1 cellular context compared by ENCODE assay signal in the genomic region with DNA sequence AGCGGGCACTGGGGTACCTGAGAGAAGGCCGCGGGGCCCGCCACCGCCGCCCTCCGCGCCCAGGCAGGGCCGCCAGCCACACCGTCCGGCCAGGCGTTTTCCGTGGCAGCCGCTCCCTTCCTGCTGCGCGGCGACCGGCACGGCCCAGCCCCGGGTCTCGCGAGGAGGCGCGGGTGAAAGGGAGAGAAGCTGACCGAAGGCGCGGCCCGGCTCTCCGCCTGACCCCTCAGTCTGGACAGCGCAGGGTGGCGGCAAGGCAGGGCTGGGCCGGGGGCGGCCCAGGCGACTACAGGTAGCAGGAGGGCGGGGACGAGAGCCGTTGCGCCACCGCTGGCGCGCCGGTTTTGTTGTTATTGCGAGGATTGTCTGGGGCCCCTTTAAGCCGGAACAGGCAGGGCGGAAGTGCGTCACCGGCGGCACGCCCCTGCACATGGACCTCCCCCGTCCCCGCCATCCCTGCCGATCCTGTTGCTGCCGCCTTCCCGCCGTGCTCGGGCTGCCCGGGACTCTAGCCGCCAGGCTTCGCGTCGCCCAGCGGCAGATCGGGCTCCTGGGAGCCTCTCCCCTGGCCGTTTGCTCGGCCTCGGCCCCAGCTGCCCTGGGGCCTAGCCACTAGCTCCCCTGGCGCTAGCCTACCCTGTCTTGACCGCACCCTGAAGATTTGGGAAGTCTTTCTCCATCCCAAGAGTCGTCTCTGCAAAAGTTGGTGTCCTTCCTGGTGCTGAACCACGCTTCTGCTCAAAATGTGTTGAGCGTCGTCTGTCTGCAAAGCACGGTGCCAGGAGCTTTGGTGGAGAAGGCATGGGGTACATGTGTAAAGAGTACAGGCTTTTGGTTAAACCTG.
TF ChIP-seq lines count a peak whose summit lies in the region.

A gene with protein sequence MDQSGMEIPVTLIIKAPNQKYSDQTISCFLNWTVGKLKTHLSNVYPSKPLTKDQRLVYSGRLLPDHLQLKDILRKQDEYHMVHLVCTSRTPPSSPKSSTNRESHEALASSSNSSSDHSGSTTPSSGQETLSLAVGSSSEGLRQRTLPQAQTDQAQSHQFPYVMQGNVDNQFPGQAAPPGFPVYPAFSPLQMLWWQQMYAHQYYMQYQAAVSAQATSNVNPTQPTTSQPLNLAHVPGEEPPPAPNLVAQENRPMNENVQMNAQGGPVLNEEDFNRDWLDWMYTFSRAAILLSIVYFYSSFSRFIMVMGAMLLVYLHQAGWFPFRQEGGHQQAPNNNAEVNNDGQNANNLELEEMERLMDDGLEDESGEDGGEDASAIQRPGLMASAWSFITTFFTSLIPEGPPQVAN (minus strand): TSS at position 352 of the 844 bp plus-strand sequence. CDS start 805 bp downstream, outside the sequence.

TF ChIP-seq in HepG2, 621 proteins besides CTCF, POLR2A, EP300 and RAD21 (continued from another document and continues in another):
- TF ChIP-seq, protein P1, sequence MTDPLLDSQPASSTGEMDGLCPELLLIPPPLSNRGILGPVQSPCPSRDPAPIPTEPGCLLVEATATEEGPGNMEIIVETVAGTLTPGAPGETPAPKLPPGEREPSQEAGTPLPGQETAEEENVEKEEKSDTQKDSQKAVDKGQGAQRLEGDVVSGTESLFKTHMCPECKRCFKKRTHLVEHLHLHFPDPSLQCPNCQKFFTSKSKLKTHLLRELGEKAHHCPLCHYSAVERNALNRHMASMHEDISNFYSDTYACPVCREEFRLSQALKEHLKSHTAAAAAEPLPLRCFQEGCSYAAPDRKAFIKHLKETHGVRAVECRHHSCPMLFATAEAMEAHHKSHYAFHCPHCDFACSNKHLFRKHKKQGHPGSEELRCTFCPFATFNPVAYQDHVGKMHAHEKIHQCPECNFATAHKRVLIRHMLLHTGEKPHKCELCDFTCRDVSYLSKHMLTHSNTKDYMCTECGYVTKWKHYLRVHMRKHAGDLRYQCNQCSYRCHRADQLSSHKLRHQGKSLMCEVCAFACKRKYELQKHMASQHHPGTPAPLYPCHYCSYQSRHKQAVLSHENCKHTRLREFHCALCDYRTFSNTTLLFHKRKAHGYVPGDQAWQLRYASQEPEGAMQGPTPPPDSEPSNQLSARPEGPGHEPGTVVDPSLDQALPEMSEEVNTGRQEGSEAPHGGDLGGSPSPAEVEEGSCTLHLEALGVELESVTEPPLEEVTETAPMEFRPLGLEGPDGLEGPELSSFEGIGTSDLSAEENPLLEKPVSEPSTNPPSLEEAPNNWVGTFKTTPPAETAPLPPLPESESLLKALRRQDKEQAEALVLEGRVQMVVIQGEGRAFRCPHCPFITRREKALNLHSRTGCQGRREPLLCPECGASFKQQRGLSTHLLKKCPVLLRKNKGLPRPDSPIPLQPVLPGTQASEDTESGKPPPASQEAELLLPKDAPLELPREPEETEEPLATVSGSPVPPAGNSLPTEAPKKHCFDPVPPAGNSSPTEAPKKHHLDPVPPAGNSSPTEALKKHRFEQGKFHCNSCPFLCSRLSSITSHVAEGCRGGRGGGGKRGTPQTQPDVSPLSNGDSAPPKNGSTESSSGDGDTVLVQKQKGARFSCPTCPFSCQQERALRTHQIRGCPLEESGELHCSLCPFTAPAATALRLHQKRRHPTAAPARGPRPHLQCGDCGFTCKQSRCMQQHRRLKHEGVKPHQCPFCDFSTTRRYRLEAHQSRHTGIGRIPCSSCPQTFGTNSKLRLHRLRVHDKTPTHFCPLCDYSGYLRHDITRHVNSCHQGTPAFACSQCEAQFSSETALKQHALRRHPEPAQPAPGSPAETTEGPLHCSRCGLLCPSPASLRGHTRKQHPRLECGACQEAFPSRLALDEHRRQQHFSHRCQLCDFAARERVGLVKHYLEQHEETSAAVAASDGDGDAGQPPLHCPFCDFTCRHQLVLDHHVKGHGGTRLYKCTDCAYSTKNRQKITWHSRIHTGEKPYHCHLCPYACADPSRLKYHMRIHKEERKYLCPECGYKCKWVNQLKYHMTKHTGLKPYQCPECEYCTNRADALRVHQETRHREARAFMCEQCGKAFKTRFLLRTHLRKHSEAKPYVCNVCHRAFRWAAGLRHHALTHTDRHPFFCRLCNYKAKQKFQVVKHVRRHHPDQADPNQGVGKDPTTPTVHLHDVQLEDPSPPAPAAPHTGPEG (CRISPR knock-in tag; IDR thresholded peaks at IDR 0.05), result no peak
- TF ChIP-seq ZNF12 (CRISPR knock-in tag; IDR thresholded peaks at IDR 0.05) (no peak; the same call in 1 of the 2 replicates), ZNF431 (CRISPR knock-in tag; IDR thresholded peaks at IDR 0.05; ENCODE audit: borderline replicate concordance, low read depth) (peak; percentile 88), ZBTB3 (CRISPR knock-in tag; IDR thresholded peaks at IDR 0.05; ENCODE audit: borderline replicate concordance, low read depth) (peak; percentile 68; the same call in 1 of the 2 replicates), SRSF4 (IDR thresholded peaks at IDR 0.05; ENCODE audit: low read depth, low read length, poor library complexity, severe bottlenecking) (no peak), MAFK (conservative IDR thresholded peaks at IDR 0.05 in 1 of 2, IDR thresholded peaks at IDR 0.05 in 1 of 2; ENCODE audit: low read length in 2 of 2) (no peak), SP4 (CRISPR knock-in tag; IDR thresholded peaks at IDR 0.05) (peak; percentile 92), DMAP1 (CRISPR knock-in tag; IDR thresholded peaks at IDR 0.05) (peak; percentile 92), ZNF549 (CRISPR knock-in tag; IDR thresholded peaks at IDR 0.05) (no peak), MXD4 (CRISPR knock-in tag; IDR thresholded peaks at IDR 0.05) (peak; percentile 83; the same call in 1 of the 2 replicates), MED8 (CRISPR knock-in tag; IDR thresholded peaks at IDR 0.05; ENCODE audit: insufficient replicate concordance) (no peak), SALL2 (CRISPR knock-in tag; IDR thresholded peaks at IDR 0.05) (peak; percentile 37; the same call in 1 of the 2 replicates), PHF20 (CRISPR knock-in tag; IDR thresholded peaks at IDR 0.05) (peak; percentile 88), SCMH1 (CRISPR knock-in tag; IDR thresholded peaks at IDR 0.05; ENCODE audit: borderline replicate concordance) (no peak), ZFP82 (CRISPR knock-in tag; IDR thresholded peaks at IDR 0.05; ENCODE audit: borderline replicate concordance) (peak; percentile 94), CBX1 (IDR thresholded peaks at IDR 0.05; ENCODE audit: low read depth) (peak; percentile 88), ZKSCAN1 (IDR thresholded peaks at IDR 0.05; ENCODE audit: low read length) (no peak), ZNF629 (CRISPR knock-in tag; conservative IDR thresholded peaks at IDR 0.05) (0 out of 2 replicates have a peak, but pooled peaks have one; percentile 6), ZNF556 (CRISPR knock-in tag; IDR thresholded peaks at IDR 0.05; ENCODE audit: borderline replicate concordance) (peak; percentile 37), NFIC (IDR thresholded peaks at IDR 0.05; ENCODE audit: low read length) (no peak), ESRRA (CRISPR knock-in tag; IDR thresholded peaks at IDR 0.05; ENCODE audit: low read depth) (no peak; the same call in 1 of the 2 replicates), ARNTL (CRISPR knock-in tag; IDR thresholded peaks at IDR 0.05) (peak; percentile 68), REL (CRISPR knock-in tag; conservative IDR thresholded peaks at IDR 0.05) (peak; percentile 84), ZNF44 (CRISPR knock-in tag; IDR thresholded peaks at IDR 0.05) (0 out of 2 replicates have a peak, but pooled peaks have one; percentile 82), JUND (CRISPR knock-in tag; IDR thresholded peaks at IDR 0.05) (peak; percentile 68; the same call in 1 of the 2 replicates), ETV5 (CRISPR knock-in tag; IDR thresholded peaks at IDR 0.05; ENCODE audit: borderline replicate concordance) (peak; percentile 67; the same call in 1 of the 2 replicates), RCOR2 (CRISPR knock-in tag; IDR thresholded peaks at IDR 0.05) (no peak), RARG (CRISPR knock-in tag; IDR thresholded peaks at IDR 0.05; ENCODE audit: low read depth) (peak; percentile 78; the same call in 1 of the 2 replicates), ZNF224 (CRISPR knock-in tag; IDR thresholded peaks at IDR 0.05) (no peak), IKZF4 (CRISPR knock-in tag; IDR thresholded peaks at IDR 0.05; ENCODE audit: borderline replicate concordance, low read depth, not compliant biosample characterization) (peak; percentile 70), CBFB (CRISPR knock-in tag; IDR thresholded peaks at IDR 0.05) (no peak), DPF2 (CRISPR knock-in tag; IDR thresholded peaks at IDR 0.05; ENCODE audit: borderline replicate concordance, low read depth) (no peak), NCOA1 (CRISPR knock-in tag; IDR thresholded peaks at IDR 0.05) (peak; percentile 74; the same call in 1 of the 2 replicates), ZNF670 (CRISPR knock-in tag; IDR thresholded peaks at IDR 0.05; ENCODE audit: borderline replicate concordance) (peak; percentile 94), ZNF563 (CRISPR knock-in tag; IDR thresholded peaks at IDR 0.05) (peak; percentile 93), POLR2AphosphoS2 (IDR thresholded peaks at IDR 0.05; ENCODE audit: low read depth, low read length) (no peak), YEATS2 (CRISPR knock-in tag; IDR thresholded peaks at IDR 0.05; ENCODE audit: borderline replicate concordance) (peak; percentile 91; the same call in 1 of the 2 replicates)
- TF ChIP-seq, protein P2, sequence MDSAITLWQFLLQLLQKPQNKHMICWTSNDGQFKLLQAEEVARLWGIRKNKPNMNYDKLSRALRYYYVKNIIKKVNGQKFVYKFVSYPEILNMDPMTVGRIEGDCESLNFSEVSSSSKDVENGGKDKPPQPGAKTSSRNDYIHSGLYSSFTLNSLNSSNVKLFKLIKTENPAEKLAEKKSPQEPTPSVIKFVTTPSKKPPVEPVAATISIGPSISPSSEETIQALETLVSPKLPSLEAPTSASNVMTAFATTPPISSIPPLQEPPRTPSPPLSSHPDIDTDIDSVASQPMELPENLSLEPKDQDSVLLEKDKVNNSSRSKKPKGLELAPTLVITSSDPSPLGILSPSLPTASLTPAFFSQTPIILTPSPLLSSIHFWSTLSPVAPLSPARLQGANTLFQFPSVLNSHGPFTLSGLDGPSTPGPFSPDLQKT (CRISPR knock-in tag; IDR thresholded peaks at IDR 0.05; ENCODE audit: borderline replicate concordance), result no peak
- TF ChIP-seq, protein P3, sequence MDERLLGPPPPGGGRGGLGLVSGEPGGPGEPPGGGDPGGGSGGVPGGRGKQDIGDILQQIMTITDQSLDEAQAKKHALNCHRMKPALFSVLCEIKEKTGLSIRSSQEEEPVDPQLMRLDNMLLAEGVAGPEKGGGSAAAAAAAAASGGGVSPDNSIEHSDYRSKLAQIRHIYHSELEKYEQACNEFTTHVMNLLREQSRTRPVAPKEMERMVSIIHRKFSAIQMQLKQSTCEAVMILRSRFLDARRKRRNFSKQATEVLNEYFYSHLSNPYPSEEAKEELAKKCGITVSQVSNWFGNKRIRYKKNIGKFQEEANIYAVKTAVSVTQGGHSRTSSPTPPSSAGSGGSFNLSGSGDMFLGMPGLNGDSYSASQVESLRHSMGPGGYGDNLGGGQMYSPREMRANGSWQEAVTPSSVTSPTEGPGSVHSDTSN (CRISPR knock-in tag; IDR thresholded peaks at IDR 0.05), result no peak
- TF ChIP-seq, protein P4, sequence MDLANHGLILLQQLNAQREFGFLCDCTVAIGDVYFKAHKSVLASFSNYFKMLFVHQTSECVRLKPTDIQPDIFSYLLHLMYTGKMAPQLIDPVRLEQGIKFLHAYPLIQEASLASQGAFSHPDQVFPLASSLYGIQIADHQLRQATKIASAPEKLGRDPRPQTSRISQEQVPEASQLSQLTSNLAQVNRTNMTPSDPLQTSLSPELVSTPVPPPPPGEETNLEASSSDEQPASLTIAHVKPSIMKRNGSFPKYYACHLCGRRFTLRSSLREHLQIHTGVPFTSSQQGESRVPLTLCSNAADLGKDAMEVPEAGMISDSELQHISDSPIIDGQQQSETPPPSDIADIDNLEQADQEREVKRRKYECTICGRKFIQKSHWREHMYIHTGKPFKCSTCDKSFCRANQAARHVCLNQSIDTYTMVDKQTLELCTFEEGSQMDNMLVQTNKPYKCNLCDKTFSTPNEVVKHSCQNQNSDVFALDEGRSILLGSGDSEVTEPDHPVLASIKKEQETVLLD (CRISPR knock-in tag; IDR thresholded peaks at IDR 0.05; ENCODE audit: low read depth), result peak; percentile 83
- TF ChIP-seq, protein P5, sequence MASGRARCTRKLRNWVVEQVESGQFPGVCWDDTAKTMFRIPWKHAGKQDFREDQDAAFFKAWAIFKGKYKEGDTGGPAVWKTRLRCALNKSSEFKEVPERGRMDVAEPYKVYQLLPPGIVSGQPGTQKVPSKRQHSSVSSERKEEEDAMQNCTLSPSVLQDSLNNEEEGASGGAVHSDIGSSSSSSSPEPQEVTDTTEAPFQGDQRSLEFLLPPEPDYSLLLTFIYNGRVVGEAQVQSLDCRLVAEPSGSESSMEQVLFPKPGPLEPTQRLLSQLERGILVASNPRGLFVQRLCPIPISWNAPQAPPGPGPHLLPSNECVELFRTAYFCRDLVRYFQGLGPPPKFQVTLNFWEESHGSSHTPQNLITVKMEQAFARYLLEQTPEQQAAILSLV (CRISPR knock-in tag; IDR thresholded peaks at IDR 0.05; ENCODE audit: borderline replicate concordance), result 0 out of 2 replicates have a peak, but pooled peaks have one; percentile 75
- TF ChIP-seq, protein P6, sequence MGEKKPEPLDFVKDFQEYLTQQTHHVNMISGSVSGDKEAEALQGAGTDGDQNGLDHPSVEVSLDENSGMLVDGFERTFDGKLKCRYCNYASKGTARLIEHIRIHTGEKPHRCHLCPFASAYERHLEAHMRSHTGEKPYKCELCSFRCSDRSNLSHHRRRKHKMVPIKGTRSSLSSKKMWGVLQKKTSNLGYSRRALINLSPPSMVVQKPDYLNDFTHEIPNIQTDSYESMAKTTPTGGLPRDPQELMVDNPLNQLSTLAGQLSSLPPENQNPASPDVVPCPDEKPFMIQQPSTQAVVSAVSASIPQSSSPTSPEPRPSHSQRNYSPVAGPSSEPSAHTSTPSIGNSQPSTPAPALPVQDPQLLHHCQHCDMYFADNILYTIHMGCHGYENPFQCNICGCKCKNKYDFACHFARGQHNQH (CRISPR knock-in tag; IDR thresholded peaks at IDR 0.05), result peak; percentile 83
- TF ChIP-seq, protein P7, sequence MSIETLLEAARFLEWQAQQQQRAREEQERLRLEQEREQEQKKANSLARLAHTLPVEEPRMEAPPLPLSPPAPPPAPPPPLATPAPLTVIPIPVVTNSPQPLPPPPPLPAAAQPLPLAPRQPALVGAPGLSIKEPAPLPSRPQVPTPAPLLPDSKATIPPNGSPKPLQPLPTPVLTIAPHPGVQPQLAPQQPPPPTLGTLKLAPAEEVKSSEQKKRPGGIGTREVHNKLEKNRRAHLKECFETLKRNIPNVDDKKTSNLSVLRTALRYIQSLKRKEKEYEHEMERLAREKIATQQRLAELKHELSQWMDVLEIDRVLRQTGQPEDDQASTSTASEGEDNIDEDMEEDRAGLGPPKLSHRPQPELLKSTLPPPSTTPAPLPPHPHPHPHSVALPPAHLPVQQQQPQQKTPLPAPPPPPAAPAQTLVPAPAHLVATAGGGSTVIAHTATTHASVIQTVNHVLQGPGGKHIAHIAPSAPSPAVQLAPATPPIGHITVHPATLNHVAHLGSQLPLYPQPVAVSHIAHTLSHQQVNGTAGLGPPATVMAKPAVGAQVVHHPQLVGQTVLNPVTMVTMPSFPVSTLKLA (IDR thresholded peaks at IDR 0.05), result peak; percentile 78
